Comparison of ENCODE assay signal across 20 cellular contexts in the genomic region with DNA sequence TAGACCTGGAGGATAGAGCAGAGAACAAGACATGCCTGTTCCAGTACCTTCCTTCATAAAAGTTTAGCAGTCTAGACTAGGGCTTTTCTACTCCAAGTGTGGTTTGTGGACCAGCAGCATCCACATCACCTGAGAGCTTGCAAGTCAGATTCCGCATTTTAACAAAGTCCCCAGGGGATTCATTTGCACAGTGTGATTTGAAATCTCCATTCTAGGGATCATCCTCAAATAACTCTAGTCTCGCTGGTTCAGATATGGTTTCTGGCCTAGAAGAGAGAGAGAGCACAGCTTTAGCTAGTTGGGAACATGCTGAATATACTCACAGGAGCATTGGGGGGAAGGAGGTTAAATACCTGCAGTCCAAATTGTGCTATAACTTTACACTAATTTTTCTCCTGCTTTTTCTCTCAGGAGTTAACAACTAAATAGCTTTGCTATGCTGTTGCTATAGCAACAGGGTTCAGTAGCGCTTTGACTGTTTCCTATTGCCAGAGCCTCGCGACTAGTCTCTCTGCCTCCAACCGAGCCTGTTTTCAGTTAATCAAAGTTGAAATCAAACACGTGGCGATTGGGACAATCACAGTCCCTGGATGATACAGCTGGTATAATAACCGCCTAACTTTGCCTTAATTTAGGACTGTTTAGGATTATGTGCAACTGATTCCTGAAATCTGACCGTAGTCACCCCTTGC.
DNase-seq lines count a peak whose midpoint lies in the region; ATAC-seq and TF ChIP-seq lines count a peak whose summit lies in the region.
"Had no signal": no experiment of that assay in that cellular context is flagged by ENCODE, and none has a peak within 500 bp of the region (broad histone marks: within the 10 kb centered on the region; RNA-seq: fewer than 3 reads in every experiment).

No MANE protein-coding gene starts in this region.

- no peak overlapping the region for H3K9ac ChIP-seq in mesenchymal stem cell (ENCODE audit: low read length)

- no peaks in the 10 kb centered on the region for H3K79me1 ChIP-seq in mesenchymal stem cell (replicated peaks; ENCODE audit: low read length, poor library complexity, severe bottlenecking)

- H3K27me3 ChIP-seq in BE2C (no peaks in the 10 kb centered on the region), GM23338 (ENCODE audit: insufficient read depth) (no peaks in the 10 kb centered on the region), mesenchymal stem cell (ENCODE audit: control insufficient read depth in 1 of 2, insufficient read depth in 1 of 2, low read length in 2 of 2) (peaks cover 10 to 39% of the 10 kb centered on the region in 2 experiments)

- POLR2A ChIA-PET in WTC11 (lab: Charles Lee), result no interaction called here

- H2AK5ac ChIP-seq in mesenchymal stem cell (ENCODE audit: low read length, severe bottlenecking), result no peak overlapping the region

- CTCF ChIA-PET in WTC11 (lab: Charles Lee), result interaction anchor here (0.9 to 1.0 kb wide), 4 partner anchors 30 to 147 kb away, joined by 3 to 6 read pairs (median 4); no protein-coding TSS in a partner anchor

- H3K9me3 ChIP-seq in BE2C, result no peaks in the 10 kb centered on the region
- no peaks in the 10 kb centered on the region for H3K9me3 ChIP-seq in mesenchymal stem cell (ENCODE audit: control insufficient read depth, low read length)
- H3K9me3 ChIP-seq: neutrophil had no signal

- no peaks in the 10 kb centered on the region for H3K36me3 ChIP-seq in BE2C
- no peaks in the 10 kb centered on the region for H3K36me3 ChIP-seq in GM23338 (ENCODE audit: insufficient read depth)
- H3K36me3 ChIP-seq in mesenchymal stem cell (ENCODE audit: control insufficient read depth in 1 of 2, insufficient read depth in 2 of 2, low read depth in 1 of 2, low read length in 2 of 2), result no peaks in the 10 kb centered on the region
- H3K36me3 ChIP-seq: neutrophil had no signal

- H3K4me3 ChIP-seq in BE2C (ENCODE audit: low read depth, low read length) (no peak overlapping the region), GM23338 (no peak overlapping the region), mesenchymal stem cell (ENCODE audit: insufficient read depth in 1 of 2, low read depth in 1 of 2, low read length in 2 of 2) (no peak overlapping the region)

- H3K27ac Mint-ChIP-seq in GM23338, result no peak overlapping the region
- H3K27ac Mint-ChIP-seq in WTC11, result no peak overlapping the region
- H3K27ac Mint-ChIP-seq: activated CD4-positive, alpha-beta T cell treated with anti-CD3 and anti-CD28 coated beads, Interleukin-2, amount 10 ng/mL, durations not matched to agents 24 days and 14 days; activated CD8-positive, alpha-beta memory T cell treated with anti-CD3 and anti-CD28 coated beads, Interleukin-2, amount 10 ng/mL, durations not matched to agents 7 days and 5 days; activated naive CD8-positive, alpha-beta T cell treated with anti-CD3 and anti-CD28 coated beads, Interleukin-2, amount 10 ng/mL, durations not matched to agents 7 days and 5 days; activated T-helper 17 cell treated with anti-CD3 and anti-CD28 coated beads, Interleukin-2, amount 50 U/mL, for 72 hours; stimulated activated naive CD8-positive, alpha-beta T cell treated with anti-CD3 and anti-CD28 coated beads, Interleukin-15, amount 100 ng/mL, for 72 hours had no signal

- H3K27ac ChIP-seq in GM23338 (ENCODE audit: low read depth) (no peak overlapping the region), mesenchymal stem cell (ENCODE audit: low read length, poor library complexity, severe bottlenecking) (no peak overlapping the region)
- H3K27ac ChIP-seq: neutrophil had no signal

- H3K4me2 ChIP-seq in GM23338, result 0 out of 2 replicates have a peak overlapping the region, but pooled peaks have one; percentile 42
- H3K4me2 ChIP-seq in mesenchymal stem cell (ENCODE audit: low read length, poor library complexity, severe bottlenecking), result no peak overlapping the region

- no peak overlapping the region for H2BK5ac ChIP-seq in mesenchymal stem cell (ENCODE audit: low read depth, low read length, poor library complexity, severe bottlenecking)

- no peak overlapping the region for H3K14ac ChIP-seq in mesenchymal stem cell (ENCODE audit: low read length in 2 of 2)

- H4K8ac ChIP-seq in mesenchymal stem cell (ENCODE audit: low read length), result no peak overlapping the region

- H3K4me3 Mint-ChIP-seq in GM23338, result no peak overlapping the region
- no peak overlapping the region for H3K4me3 Mint-ChIP-seq in WTC11
- H3K4me3 Mint-ChIP-seq: activated CD4-positive, alpha-beta T cell treated with anti-CD3 and anti-CD28 coated beads, Interleukin-2, amount 10 ng/mL, durations not matched to agents 24 days and 14 days; activated CD8-positive, alpha-beta memory T cell treated with anti-CD3 and anti-CD28 coated beads, Interleukin-2, amount 10 ng/mL, durations not matched to agents 7 days and 5 days; activated naive CD8-positive, alpha-beta T cell treated with anti-CD3 and anti-CD28 coated beads, Interleukin-2, amount 10 ng/mL, durations not matched to agents 7 days and 5 days; activated T-helper 17 cell treated with anti-CD3 and anti-CD28 coated beads, Interleukin-2, amount 50 U/mL, for 72 hours; stimulated activated naive CD8-positive, alpha-beta T cell treated with anti-CD3 and anti-CD28 coated beads, Interleukin-15, amount 100 ng/mL, for 72 hours had no signal

- no peaks in the 10 kb centered on the region for H3K79me2 ChIP-seq in GM23338 (replicated peaks; ENCODE audit: insufficient read depth)

- TF ChIP-seq CTCF in BE2C (IDR thresholded peaks at IDR 0.05; ENCODE audit: low read depth, low read length) (no peak), GM23338 (conservative IDR thresholded peaks at IDR 0.05; ENCODE audit: low read depth in 2 of 2) (no peak), WTC11 (IDR thresholded peaks at IDR 0.05) (no peak)

- H3K4ac ChIP-seq in mesenchymal stem cell (ENCODE audit: low read depth in 1 of 2, low read length in 2 of 2), result no peak overlapping the region

- H3K9me3 Mint-ChIP-seq in GM23338 (peaks cover 8% of the 10 kb centered on the region), WTC11 (peaks cover 7% of the 10 kb centered on the region)

- ATAC-seq in GM23338 (peak; percentile 74), WTC11 (peak; percentile 55), HG02798 (IDR thresholded peaks at IDR 0.05; ENCODE audit: poor library complexity, unreplicated experiment) (no peak)
- ATAC-seq: activated CD8-positive, alpha-beta memory T cell treated with anti-CD3 and anti-CD28 coated beads, Interleukin-2, amount 10 ng/mL, durations not matched to agents 7 days and 5 days; activated T-helper 17 cell treated with anti-CD3 and anti-CD28 coated beads, Interleukin-2, amount 50 U/mL, for 72 hours; left ventricle myocardium superior; stimulated activated naive CD8-positive, alpha-beta T cell treated with anti-CD3 and anti-CD28 coated beads, Interleukin-15, amount 100 ng/mL, for 72 hours had no signal

- peaks cover 7% of the 10 kb centered on the region; the same call in 1 of the 2 replicates for H3K4me1 ChIP-seq in BE2C
- peaks cover 8% of the 10 kb centered on the region for H3K4me1 ChIP-seq in GM23338 (ENCODE audit: insufficient read depth)
- peaks cover 5% of the 10 kb centered on the region for H3K4me1 ChIP-seq in mesenchymal stem cell (ENCODE audit: control insufficient read depth, insufficient read depth, low read depth, low read length)

- H3K23ac ChIP-seq in mesenchymal stem cell (ENCODE audit: low read length in 2 of 2), result no peak overlapping the region

- no peak overlapping the region for H2BK120ac ChIP-seq in mesenchymal stem cell (ENCODE audit: low read depth, low read length)

- H4K91ac ChIP-seq in mesenchymal stem cell (ENCODE audit: low read length), result no peak overlapping the region

- H3K18ac ChIP-seq in mesenchymal stem cell (ENCODE audit: low read depth in 1 of 2, low read length in 2 of 2), result no peak overlapping the region

- H3K4me1 Mint-ChIP-seq in GM23338, result peaks cover 10% of the 10 kb centered on the region
- H3K4me1 Mint-ChIP-seq in WTC11, result peaks cover 10% of the 10 kb centered on the region
- H3K4me1 Mint-ChIP-seq: activated CD4-positive, alpha-beta T cell treated with anti-CD3 and anti-CD28 coated beads, Interleukin-2, amount 10 ng/mL, durations not matched to agents 24 days and 14 days; activated CD8-positive, alpha-beta memory T cell treated with anti-CD3 and anti-CD28 coated beads, Interleukin-2, amount 10 ng/mL, durations not matched to agents 7 days and 5 days; activated naive CD8-positive, alpha-beta T cell treated with anti-CD3 and anti-CD28 coated beads, Interleukin-2, amount 10 ng/mL, durations not matched to agents 7 days and 5 days; activated T-helper 17 cell treated with anti-CD3 and anti-CD28 coated beads, Interleukin-2, amount 50 U/mL, for 72 hours; stimulated activated naive CD8-positive, alpha-beta T cell treated with anti-CD3 and anti-CD28 coated beads, Interleukin-15, amount 100 ng/mL, for 72 hours had no signal

- no peak overlapping the region for H2AFZ ChIP-seq in GM23338
- H2AFZ ChIP-seq in mesenchymal stem cell (ENCODE audit: low read depth, low read length), result no peak overlapping the region

- H2BK12ac ChIP-seq in mesenchymal stem cell (ENCODE audit: low read length in 2 of 2), result no peak overlapping the region

- DNase-seq in BE2C (peak; percentile 37), GM23338 (ENCODE audit: low spot score) (peak; percentile 74), WTC11 (ENCODE audit: low spot score) (no peak), mesenchymal stem cell (peak; percentile 11), NCI-H1930 (lab: John Stamatoyannopoulos, UW) (no peak), NOMO-1 treated with DMSO at 0.1 percent for 48 hours (lab: John Stamatoyannopoulos, UW; ENCODE audit: unreplicated experiment) (no peak)
- DNase-seq: activated CD4-positive, alpha-beta T cell treated with anti-CD3 and anti-CD28 coated beads, Interleukin-2, amount 10 ng/mL, durations not matched to agents 24 days and 14 days; activated CD8-positive, alpha-beta memory T cell treated with anti-CD3 and anti-CD28 coated beads, Interleukin-2, amount 10 ng/mL, durations not matched to agents 7 days and 5 days; activated naive CD8-positive, alpha-beta T cell treated with anti-CD3 and anti-CD28 coated beads, Interleukin-2, amount 10 ng/mL, durations not matched to agents 7 days and 5 days; glutamatergic neuron; KBM-7; left ventricle myocardium superior; MV-4-11; NCI-H187; SHP77 treated with DMSO at 0.1 percent for 48 hours; stimulated activated CD4-positive, alpha-beta T cell treated with anti-CD3 and anti-CD28 coated beads, Interleukin-4, amount 100 ng/mL, for 4 hours; stimulated activated naive CD8-positive, alpha-beta T cell treated with anti-CD3 and anti-CD28 coated beads, Interleukin-15, amount 100 ng/mL, for 72 hours had no signal

- H2BK15ac ChIP-seq in mesenchymal stem cell (ENCODE audit: low read depth, poor library complexity, severe bottlenecking), result no peak overlapping the region

- WGBS in mesenchymal stem cell, result 43% methylated on average over 8 of the region's 10 CpGs

- no peaks in the 10 kb centered on the region for H3F3A ChIP-seq in GM23338 (replicated peaks; ENCODE audit: low read depth)

- H3K9me2 ChIP-seq in GM23338 (ENCODE audit: insufficient read depth), result no peaks in the 10 kb centered on the region

- H3K36me3 Mint-ChIP-seq in GM23338 (ENCODE audit: low read depth) (peaks cover 6% of the 10 kb centered on the region), WTC11 (peaks cover 7% of the 10 kb centered on the region)
- H3K36me3 Mint-ChIP-seq: activated naive CD8-positive, alpha-beta T cell treated with anti-CD3 and anti-CD28 coated beads, Interleukin-2, amount 10 ng/mL, durations not matched to agents 7 days and 5 days had no signal

- 0 out of 2 replicates have a peak, but pooled peaks cover 3% of the 10 kb centered on the region for H4K20me1 ChIP-seq in GM23338 (replicated peaks; ENCODE audit: insufficient read depth)

- no peaks in the 10 kb centered on the region for H3K27me3 Mint-ChIP-seq in GM23338 (ENCODE audit: insufficient read depth, low read depth, poor library complexity)
- peaks cover 8% of the 10 kb centered on the region; the same call in 1 of the 2 replicates for H3K27me3 Mint-ChIP-seq in WTC11 (ENCODE audit: low read depth)
- H3K27me3 Mint-ChIP-seq: activated CD4-positive, alpha-beta T cell treated with anti-CD3 and anti-CD28 coated beads, Interleukin-2, amount 10 ng/mL, durations not matched to agents 24 days and 14 days had no signal

Comparison
In these comparisons a context has a peak if more than half of its experiments do, and no peak if none do; other contexts are left out.
1. DNase-seq: peak in BE2C (single experiment), GM23338 (single experiment) and mesenchymal stem cell (single experiment); none in WTC11 (single experiment), NCI-H1930 (0 of 2) and NOMO-1 treated with DMSO at 0.1 percent for 48 hours (single experiment).